In the genomic region with DNA sequence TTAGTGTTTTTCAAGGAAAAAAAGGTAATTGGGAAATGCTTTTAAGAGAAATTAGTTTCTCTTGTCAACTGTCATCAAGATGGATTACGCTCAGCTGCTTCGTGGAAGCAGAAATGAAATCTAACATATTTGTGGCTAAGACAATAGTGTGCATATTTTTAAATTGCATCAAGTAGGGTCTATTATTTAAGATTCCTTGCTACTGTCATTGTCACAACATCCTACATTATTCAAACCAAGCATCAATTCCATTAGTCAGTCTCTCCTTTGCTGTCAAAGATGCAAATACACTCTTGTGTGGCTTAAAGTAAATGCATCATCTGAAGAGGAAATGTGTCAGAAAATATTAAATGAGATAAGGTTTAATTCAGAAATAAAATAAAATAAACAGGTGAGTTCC, we compare ENCODE assay signal across 5 cellular contexts.
"Had no signal": no experiment of that assay in that cellular context is flagged by ENCODE, and none has a peak within 500 bp of the region (broad histone marks: within the 10 kb centered on the region; RNA-seq: fewer than 3 reads in every experiment).

No MANE protein-coding gene starts in this region.

- DNase-seq: IMR-90, KBM-7, KG1 had no signal

- H3K4me3 ChIP-seq: K562 had no signal

- H3K27ac ChIP-seq: HL-60 had no signal
